In genomic region chr16:89695875-89696597, GRCh38 we compare ENCODE assay signal across 17 cellular contexts. TPM values are rescaled to one million over a fixed set of nuclear protein-coding genes. Genes with fewer than 3 reads are reported as not detected.
A peak's percentile ranks its signal among the peaks of the same experiment; 100 is the strongest.
DNase-seq lines count a peak whose midpoint lies in the region; ATAC-seq, FAIRE-seq and TF ChIP-seq lines count a peak whose summit lies in the region.
"Had no signal": no experiment of that assay in that cellular context is flagged by ENCODE, and none has a peak within 500 bp of the region (broad histone marks: within the 10 kb centered on the region; RNA-seq: fewer than 3 reads in every experiment).

No MANE protein-coding gene starts in this region.

- FAIRE-seq in A549 (lab: Jason Lieb, UNC) (no peak), endothelial cell of umbilical vein (lab: Jason Lieb, UNC) (no peak)
- FAIRE-seq: colon had no signal

- BruUV-seq in endothelial cell of umbilical vein (replicated peaks; lab: Mats Ljungman, UMichigan): TSS peak; percentile 19

- no peak for TF ChIP-seq EP300 in A549 (IDR thresholded peaks at IDR 0.05)

- H3K9me1 ChIP-seq in endothelial cell of umbilical vein (replicated peaks; ENCODE audit: control insufficient read depth, extremely low read depth, insufficient read depth, low read length): no peaks in the 10 kb centered on the region

- TF ChIP-seq CTCF in A549 (IDR thresholded peaks at IDR 0.05) (no peak), endothelial cell of umbilical vein (IDR thresholded peaks at IDR 0.05; ENCODE audit: extremely low read depth in 1 of 2, insufficient read depth in 1 of 2, low read depth in 1 of 2, low read length in 2 of 2) (no peak)

- H3K4me3 ChIP-seq in A549 (no peak overlapping the region), endothelial cell of umbilical vein (replicated peaks in 1 of 3; ENCODE audit: insufficient read depth in 1 of 3, low read depth in 1 of 3, low read length in 3 of 3) (no peak overlapping the region)
- H3K4me3 ChIP-seq: adrenal gland, thyroid gland had no signal

- no peak overlapping the region for H3K4me2 ChIP-seq in A549
- no peak overlapping the region for H3K4me2 ChIP-seq in endothelial cell of umbilical vein (ENCODE audit: insufficient read depth, low read length)

- DNase-seq in A549 (ENCODE audit: low read depth in 1 of 2, low spot score in 1 of 2) (no peak), HuH-7.5 (ENCODE audit: low spot score) (peak; percentile 54), endothelial cell of umbilical vein (ENCODE audit: low read depth, low spot score) (no peak), G401 (ENCODE audit: low spot score) (no peak)
- DNase-seq: activated CD4-positive, alpha-beta T cell treated with anti-CD3 and anti-CD28 coated beads, Interleukin-2, amount 50 U/mL, for 1 hour; AML-193; DMS53; NCI-H2029; NCI-H774; T-helper 9 cell; thyroid gland had no signal

- H3K79me2 ChIP-seq in endothelial cell of umbilical vein (ENCODE audit: control insufficient read depth, insufficient read depth, low read length): no peaks in the 10 kb centered on the region

- CTCF ChIA-PET in A549 (lab: Yijun Ruan, JAX) (interaction anchor here (1.8 kb wide), 1 partner anchor 10 kb away, joined by 6 read pairs; no protein-coding TSS in a partner anchor), endothelial cell of umbilical vein (lab: Charles Lee) (interaction anchor here (2.0 kb wide), 1 partner anchor 10 kb away, joined by 5 read pairs; no protein-coding TSS in a partner anchor)

- POLR2A ChIA-PET in A549 (lab: Yijun Ruan, JAX): interaction anchor here (4.4 kb wide), 1 partner anchor 9 kb away, joined by 26 read pairs; the partner anchor contains the start of gene CDK10
- POLR2A ChIA-PET in endothelial cell of umbilical vein (lab: Charles Lee): interaction anchor here (0.6 kb wide), 1 partner anchor 84 kb away, joined by 3 read pairs; no protein-coding TSS in a partner anchor

- H3K9ac ChIP-seq in endothelial cell of umbilical vein (replicated peaks; ENCODE audit: extremely low read depth, insufficient read depth, low read length): no peak overlapping the region

- H3K4me1 ChIP-seq in A549 (peaks cover 9% of the 10 kb centered on the region; the same call in 2 of the 3 replicates), endothelial cell of umbilical vein (ENCODE audit: control insufficient read depth, extremely low read depth, insufficient read depth, low read length) (peaks cover 9% of the 10 kb centered on the region)

- in situ Hi-C loops in G401 (cut with HindIII; ENCODE audit: low sequenced_read_pairs): no loop called here

- no peaks in the 10 kb centered on the region for H3K27me3 ChIP-seq in endothelial cell of umbilical vein (ENCODE audit: control insufficient read depth in 2 of 2, insufficient read depth in 2 of 2, low read length in 2 of 2)
- H3K27me3 ChIP-seq: adrenal gland, thyroid gland had no signal

- dilution Hi-C loops in endothelial cell of umbilical vein (cut with MboI; ENCODE audit: extremely low pct_ligation_motif_present, low sequenced_read_pairs): no loop called here

- no peak for TF ChIP-seq RAD21 in A549 (conservative IDR thresholded peaks at IDR 0.05 in 1 of 2, IDR thresholded peaks at IDR 0.05 in 1 of 2)

- H2AFZ ChIP-seq in endothelial cell of umbilical vein (ENCODE audit: low read depth, low read length): no peak overlapping the region

- ATAC-seq in A549 (no peak), GM19395 (IDR thresholded peaks at IDR 0.05; ENCODE audit: unreplicated experiment) (no peak), HG03354 (IDR thresholded peaks at IDR 0.05; ENCODE audit: poor library complexity, severe bottlenecking, unreplicated experiment) (no peak)
- ATAC-seq: esophagus mucosa, left colon had no signal

- no peaks in the 10 kb centered on the region for H4K20me1 ChIP-seq in endothelial cell of umbilical vein (replicated peaks; ENCODE audit: control insufficient read depth, extremely low read depth, insufficient read depth, low read length)

- intact Hi-C loops in endothelial cell of umbilical vein (cut with micrococcal nuclease): no loop called here

- no peak for TF ChIP-seq POLR2A in A549 (IDR thresholded peaks at IDR 0.05; ENCODE audit: low read length)
- peak; percentile 11 for TF ChIP-seq POLR2A in endothelial cell of umbilical vein (IDR thresholded peaks at IDR 0.05; ENCODE audit: low read depth, low read length)

- H3K27ac ChIP-seq in A549: no peak overlapping the region
- no peak overlapping the region for H3K27ac ChIP-seq in endothelial cell of umbilical vein (ENCODE audit: insufficient read depth, low read depth, low read length)
- H3K27ac ChIP-seq: adrenal gland, thyroid gland had no signal

- 88% methylated on average over 20 of the region's 21 CpGs for WGBS in A549 (ENCODE audit: missing lambda C conversion rate)

- H3K9me3 ChIP-seq in A549 (no peaks in the 10 kb centered on the region), endothelial cell of umbilical vein (replicated peaks; ENCODE audit: control insufficient read depth, insufficient read depth, low read length) (no peaks in the 10 kb centered on the region)
- H3K9me3 ChIP-seq: adrenal gland, thyroid gland had no signal

- peaks cover 0 to 34% of the 10 kb centered on the region in 2 experiments for H3K36me3 ChIP-seq in endothelial cell of umbilical vein (ENCODE audit: control insufficient read depth in 2 of 2, extremely low read depth in 1 of 2, insufficient read depth in 2 of 2, low read length in 2 of 2)

RNA-seq across cellular contexts. Expression of gene SPATA2L, which starts 5.5 kb away (rescaled TPM):
- polyA plus RNA-seq in A549 (2011; rRNA removed): 3.5 and 3.6 TPM in 2 replicates
- polyA plus RNA-seq in A549 (2012; cell fraction: cytosol; rRNA removed): 9.1 and 12.3 TPM in 2 replicates
- 16.2 and 21.7 TPM in 2 replicates for polyA plus RNA-seq in A549 (2012; cell fraction: nucleus; rRNA removed)
- 4.7 to 5.2 TPM (median 4.9 TPM) in 3 replicates for polyA plus RNA-seq in A549 (2017; fragmentation: RNase III; extraction: RNeasy Plus Mini Kit Qiagen cat#74134 plus additional on column Dnase treatment)
- 3.0 and 3.7 TPM in 2 replicates for polyA minus RNA-seq in A549 (2011; rRNA and poly(A)+ RNA removed)
- 7.4 and 8.7 TPM in 2 replicates for total RNA-seq in endothelial cell of umbilical vein
- 7.3 and 11.6 TPM in 2 replicates for polyA plus RNA-seq in endothelial cell of umbilical vein
- 3.4 and 7.2 TPM in 2 replicates for polyA plus RNA-seq in endothelial cell of umbilical vein (2011; cell fraction: cytosol; rRNA removed)
- 3.5 and 4.1 TPM in 2 replicates for polyA plus RNA-seq in endothelial cell of umbilical vein (2011; cell fraction: nucleus; rRNA removed)
- polyA plus RNA-seq in endothelial cell of umbilical vein (2012): 4.9 and 7.4 TPM in 2 replicates
- polyA minus RNA-seq in endothelial cell of umbilical vein: 3.0 and 3.2 TPM in 2 replicates
- polyA minus RNA-seq in endothelial cell of umbilical vein (2011; cell fraction: cytosol; rRNA and poly(A)+ RNA removed): 6.6 TPM
- polyA minus RNA-seq in endothelial cell of umbilical vein (2011; cell fraction: nucleus; rRNA and poly(A)+ RNA removed): 1.6 and 4.2 TPM in 2 replicates
- 94.8 and 114 TPM in 2 replicates for total RNA-seq in G401 (2014; rRNA removed; shearing (Covaris generic))

RNA-seq across cellular contexts. Expression of gene CDK10, which starts 9.5 kb away (rescaled TPM):
- polyA plus RNA-seq in A549 (2011; rRNA removed) (35.9 and 40.2 TPM in 2 replicates), A549 (2017; fragmentation: RNase III; extraction: RNeasy Plus Mini Kit Qiagen cat#74134 plus additional on column Dnase treatment) (52.9 to 99.8 TPM (median 55.3 TPM) in 3 replicates), endothelial cell of umbilical vein (74.5 and 83.8 TPM in 2 replicates)
- polyA plus RNA-seq in A549 (2012; cell fraction: cytosol; rRNA removed): 47.9 and 59.3 TPM in 2 replicates
- polyA plus RNA-seq in A549 (2012; cell fraction: nucleus; rRNA removed): 316 and 339 TPM in 2 replicates
- 31.9 and 35.3 TPM in 2 replicates for polyA minus RNA-seq in A549 (2011; rRNA and poly(A)+ RNA removed)
- total RNA-seq in endothelial cell of umbilical vein: 84.0 and 99.9 TPM in 2 replicates
- polyA plus RNA-seq in endothelial cell of umbilical vein (2011; cell fraction: cytosol; rRNA removed): 38.4 and 55.0 TPM in 2 replicates
- 427 and 457 TPM in 2 replicates for polyA plus RNA-seq in endothelial cell of umbilical vein (2011; cell fraction: nucleus; rRNA removed)
- 40.9 and 50.9 TPM in 2 replicates for polyA plus RNA-seq in endothelial cell of umbilical vein (2012)
- polyA minus RNA-seq in endothelial cell of umbilical vein: 46.7 and 52.0 TPM in 2 replicates
- 15.4 TPM for polyA minus RNA-seq in endothelial cell of umbilical vein (2011; cell fraction: cytosol; rRNA and poly(A)+ RNA removed)
- 55.0 and 57.4 TPM in 2 replicates for polyA minus RNA-seq in endothelial cell of umbilical vein (2011; cell fraction: nucleus; rRNA and poly(A)+ RNA removed)
- total RNA-seq in G401 (2014; rRNA removed; shearing (Covaris generic)): 57.2 and 58.8 TPM in 2 replicates

RNA-seq across cellular contexts. Expression of gene VPS9D1, which starts 24.7 kb away (rescaled TPM):
- polyA plus RNA-seq in A549 (2011; rRNA removed) (2.1 and 2.7 TPM in 2 replicates), A549 (2017; fragmentation: RNase III; extraction: RNeasy Plus Mini Kit Qiagen cat#74134 plus additional on column Dnase treatment) (3.0 to 5.8 TPM (median 5.4 TPM) in 3 replicates), endothelial cell of umbilical vein (17.3 and 19.0 TPM in 2 replicates)
- polyA plus RNA-seq in A549 (2012; cell fraction: cytosol; rRNA removed): 3.1 and 4.3 TPM in 2 replicates
- 18.7 and 21.0 TPM in 2 replicates for polyA plus RNA-seq in A549 (2012; cell fraction: nucleus; rRNA removed)
- polyA minus RNA-seq in A549 (2011; rRNA and poly(A)+ RNA removed): 1.5 and 2.4 TPM in 2 replicates
- 15.5 and 18.3 TPM in 2 replicates for total RNA-seq in endothelial cell of umbilical vein
- 4.9 and 10.1 TPM in 2 replicates for polyA plus RNA-seq in endothelial cell of umbilical vein (2011; cell fraction: cytosol; rRNA removed)
- 41.9 and 59.1 TPM in 2 replicates for polyA plus RNA-seq in endothelial cell of umbilical vein (2011; cell fraction: nucleus; rRNA removed)
- polyA plus RNA-seq in endothelial cell of umbilical vein (2012): 8.3 and 14.2 TPM in 2 replicates
- 7.0 and 12.6 TPM in 2 replicates for polyA minus RNA-seq in endothelial cell of umbilical vein
- polyA minus RNA-seq in endothelial cell of umbilical vein (2011; cell fraction: cytosol; rRNA and poly(A)+ RNA removed): 4.5 TPM
- polyA minus RNA-seq in endothelial cell of umbilical vein (2011; cell fraction: nucleus; rRNA and poly(A)+ RNA removed): 7.1 and 12.7 TPM in 2 replicates
- 7.3 and 7.6 TPM in 2 replicates for total RNA-seq in G401 (2014; rRNA removed; shearing (Covaris generic))

RNA-seq across cellular contexts. Expression of gene ZNF276, which starts 25.3 kb away (rescaled TPM):
- polyA plus RNA-seq in A549 (2011; rRNA removed) (6.5 and 7.5 TPM in 2 replicates), A549 (2017; fragmentation: RNase III; extraction: RNeasy Plus Mini Kit Qiagen cat#74134 plus additional on column Dnase treatment) (14.0 to 15.4 TPM (median 15.1 TPM) in 3 replicates), endothelial cell of umbilical vein (40.0 and 41.6 TPM in 2 replicates)
- 16.8 and 18.4 TPM in 2 replicates for polyA plus RNA-seq in A549 (2012; cell fraction: cytosol; rRNA removed)
- 71.3 and 108 TPM in 2 replicates for polyA plus RNA-seq in A549 (2012; cell fraction: nucleus; rRNA removed)
- 10.0 and 10.3 TPM in 2 replicates for polyA minus RNA-seq in A549 (2011; rRNA and poly(A)+ RNA removed)
- total RNA-seq in endothelial cell of umbilical vein: 36.6 and 42.7 TPM in 2 replicates
- 12.7 and 16.7 TPM in 2 replicates for polyA plus RNA-seq in endothelial cell of umbilical vein (2011; cell fraction: cytosol; rRNA removed)
- 161 and 165 TPM in 2 replicates for polyA plus RNA-seq in endothelial cell of umbilical vein (2011; cell fraction: nucleus; rRNA removed)
- 17.8 and 29.4 TPM in 2 replicates for polyA plus RNA-seq in endothelial cell of umbilical vein (2012)
- polyA minus RNA-seq in endothelial cell of umbilical vein: 28.4 and 35.5 TPM in 2 replicates
- 13.1 TPM for polyA minus RNA-seq in endothelial cell of umbilical vein (2011; cell fraction: cytosol; rRNA and poly(A)+ RNA removed)
- polyA minus RNA-seq in endothelial cell of umbilical vein (2011; cell fraction: nucleus; rRNA and poly(A)+ RNA removed): 29.8 and 61.9 TPM in 2 replicates
- total RNA-seq in G401 (2014; rRNA removed; shearing (Covaris generic)): 7.8 and 19.9 TPM in 2 replicates

RNA-seq across cellular contexts. Expression of gene SPATA33, which starts 38.4 kb away (rescaled TPM):
- polyA plus RNA-seq in A549 (2011; rRNA removed) (5.5 and 6.1 TPM in 2 replicates), A549 (2017; fragmentation: RNase III; extraction: RNeasy Plus Mini Kit Qiagen cat#74134 plus additional on column Dnase treatment) (11.5 to 12.6 TPM (median 12.1 TPM) in 3 replicates), endothelial cell of umbilical vein (3.5 and 4.7 TPM in 2 replicates)
- polyA plus RNA-seq in A549 (2012; cell fraction: cytosol; rRNA removed): 6.2 and 7.7 TPM in 2 replicates
- 11.5 and 13.2 TPM in 2 replicates for polyA plus RNA-seq in A549 (2012; cell fraction: nucleus; rRNA removed)
- 3.9 and 6.2 TPM in 2 replicates for polyA minus RNA-seq in A549 (2011; rRNA and poly(A)+ RNA removed)
- total RNA-seq in endothelial cell of umbilical vein: 11.4 and 13.7 TPM in 2 replicates
- 3.8 and 3.9 TPM in 2 replicates for polyA plus RNA-seq in endothelial cell of umbilical vein (2011; cell fraction: cytosol; rRNA removed)
- polyA plus RNA-seq in endothelial cell of umbilical vein (2011; cell fraction: nucleus; rRNA removed): 9.7 and 11.2 TPM in 2 replicates
- polyA plus RNA-seq in endothelial cell of umbilical vein (2012): 6.5 and 6.8 TPM in 2 replicates
- polyA minus RNA-seq in endothelial cell of umbilical vein: 4.0 and 4.4 TPM in 2 replicates
- polyA minus RNA-seq in endothelial cell of umbilical vein (2011; cell fraction: cytosol; rRNA and poly(A)+ RNA removed): 4.4 TPM
- 5.0 and 5.3 TPM in 2 replicates for polyA minus RNA-seq in endothelial cell of umbilical vein (2011; cell fraction: nucleus; rRNA and poly(A)+ RNA removed)
- total RNA-seq in G401 (2014; rRNA removed; shearing (Covaris generic)): 2.9 and 7.3 TPM in 2 replicates
